9 cellular contexts compared by ENCODE assay signal in the genomic region with DNA sequence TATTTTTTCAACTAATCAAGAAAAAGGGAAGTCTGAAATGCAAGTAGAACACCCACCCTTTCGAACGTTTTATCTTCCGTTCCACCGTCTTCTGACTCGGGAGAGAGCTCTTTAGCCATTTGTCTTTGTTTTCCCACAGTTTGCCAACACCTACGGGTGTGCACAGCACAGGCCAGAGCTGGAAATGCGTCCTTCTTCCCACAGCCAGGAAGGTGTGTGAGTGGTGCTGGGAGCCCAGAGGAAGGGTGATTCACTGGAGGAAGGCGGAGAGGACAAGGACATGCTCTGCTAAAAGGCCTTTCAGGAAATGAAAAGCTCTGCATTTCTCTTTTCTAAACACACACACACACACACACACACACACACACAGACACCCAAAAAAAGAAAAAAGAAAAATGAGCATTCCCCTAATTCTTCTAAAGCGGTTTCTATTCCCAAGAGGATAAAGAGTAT. TPM values are rescaled to one million over a fixed set of nuclear protein-coding genes. Genes with fewer than 3 reads are reported as not detected.
A peak's percentile ranks its signal among the peaks of the same experiment; 100 is the strongest.
DNase-seq lines count a peak whose midpoint lies in the region; ATAC-seq, FAIRE-seq and TF ChIP-seq lines count a peak whose summit lies in the region.
"Had no signal": no experiment of that assay in that cellular context is flagged by ENCODE, and none has a peak within 500 bp of the region (broad histone marks: within the 10 kb centered on the region; RNA-seq: fewer than 3 reads in every experiment).

No MANE protein-coding gene starts in this region.

- no peaks in the 10 kb centered on the region for H3K27me3 ChIP-seq in bronchial epithelial cell (ENCODE audit: control insufficient read depth, insufficient read depth, low read length)

- TF ChIP-seq CTCF in bronchial epithelial cell (IDR thresholded peaks at IDR 0.05; ENCODE audit: insufficient read depth, low read length, severe bottlenecking), result no peak

- FAIRE-seq in bronchial epithelial cell (lab: Jason Lieb, UNC), result peak; percentile 95

- POLR2A ChIA-PET in HEK293T (lab: Yijun Ruan, JAX), result interaction anchor here (0.6 to 4.1 kb wide), 14 partner anchors 9 to 681 kb away, joined by 3 to 36 read pairs (median 4); a partner anchor contains a TSS

- H3K4me3 ChIP-seq in bronchial epithelial cell (ENCODE audit: low read depth, low read length), result no peak overlapping the region

- ATAC-seq in GM18858 (IDR thresholded peaks at IDR 0.05; ENCODE audit: unreplicated experiment), result no peak
- ATAC-seq: activated T-cell treated with anti-CD3 and anti-CD28 coated beads, Interleukin-2, amount 50 U/mL, for 72 hours had no signal

- peak; percentile 92 for DNase-seq in HT1080 (ENCODE audit: low read depth)
- peak; percentile 86 for DNase-seq in bronchial epithelial cell (ENCODE audit: low read depth)
- peak; percentile 10 for DNase-seq in kidney glomerular epithelial cell (lab: John Stamatoyannopoulos, UW)
- DNase-seq in superior temporal gyrus (ENCODE audit: extremely low spot score), result peak; percentile 52
- no peak for DNase-seq in HEK293T (ENCODE audit: extremely low spot score)
- no peak for DNase-seq in DMS153 treated with DMSO at 0.1 percent for 48 hours (lab: John Stamatoyannopoulos, UW; ENCODE audit: unreplicated experiment)
- no peak for DNase-seq in NCI-H146 treated with DMSO at 0.1 percent for 48 hours (lab: John Stamatoyannopoulos, UW; ENCODE audit: unreplicated experiment)
- DNase-seq: activated T-cell treated with anti-CD3 and anti-CD28 coated beads, Interleukin-2, amount 50 U/mL, for 72 hours had no signal

- H3K36me3 ChIP-seq in bronchial epithelial cell (ENCODE audit: control insufficient read depth, insufficient read depth, low read length), result no peaks in the 10 kb centered on the region

- CTCF ChIA-PET in HEK293T (lab: Yijun Ruan, JAX), result interaction anchor here (1.1 to 4.3 kb wide), 5 partner anchors 11 to 44 kb away, joined by 3 to 27 read pairs (median 4); no protein-coding TSS in a partner anchor

TF ChIP-seq in HEK293T, 16 proteins besides CTCF, POLR2A, EP300 and RAD21:
- TF ChIP-seq ELF4 (IDR thresholded peaks at IDR 0.05) (no peak), NFRKB (IDR thresholded peaks at IDR 0.05) (no peak), L3MBTL2 (conservative IDR thresholded peaks at IDR 0.05) (no peak), CTBP1 (IDR thresholded peaks at IDR 0.05; ENCODE audit: borderline replicate concordance) (no peak), ZNF384 (IDR thresholded peaks at IDR 0.05) (no peak), SP1 (IDR thresholded peaks at IDR 0.05) (no peak)

RNA-seq across cellular contexts. Expression of a gene that starts 18.5 kb away (rescaled TPM):
- total RNA-seq in HT1080 (2014; rRNA removed; shearing (Covaris generic)), result 32.4 and 38.8 TPM in 2 replicates
- polyA plus RNA-seq in HT1080 (2015; cell fraction: cytosol; rRNA removed), result 25.4 and 32.8 TPM in 2 replicates
- polyA plus RNA-seq in HT1080 (2015; cell fraction: nucleus; rRNA removed), result 21.4 and 24.6 TPM in 2 replicates
- 41.1 and 44.8 TPM in 2 replicates for total RNA-seq in bronchial epithelial cell

RNA-seq across cellular contexts. Expression of a gene that starts 41.5 kb away (rescaled TPM):
- 12.9 and 19.0 TPM in 2 replicates for total RNA-seq in HT1080 (2014; rRNA removed; shearing (Covaris generic))
- 26.7 and 36.8 TPM in 2 replicates for polyA plus RNA-seq in HT1080 (2015; cell fraction: cytosol; rRNA removed)
- polyA plus RNA-seq in HT1080 (2015; cell fraction: nucleus; rRNA removed), result 16.2 and 22.4 TPM in 2 replicates
- 13.4 and 17.5 TPM in 2 replicates for total RNA-seq in bronchial epithelial cell

RNA-seq across cellular contexts. Expression of a gene that starts 59.0 kb away (rescaled TPM):
- not detected in 2 replicates for total RNA-seq in HT1080 (2014; rRNA removed; shearing (Covaris generic))
- polyA plus RNA-seq in HT1080 (2015; cell fraction: cytosol; rRNA removed), result not detected in 2 replicates
- polyA plus RNA-seq in HT1080 (2015; cell fraction: nucleus; rRNA removed), result not detected in 2 replicates
- not detected in 2 replicates for total RNA-seq in bronchial epithelial cell
- total RNA-seq: activated T-cell treated with anti-CD3 and anti-CD28 coated beads, Interleukin-2, amount 50 U/mL, for 72 hours had no signal

Comparison
In these comparisons a context has a peak if more than half of its experiments do, and no peak if none do; other contexts are left out.
1. DNase-seq: peak in HT1080 (single experiment), bronchial epithelial cell (single experiment), kidney glomerular epithelial cell (single experiment) and superior temporal gyrus (single experiment); none in HEK293T (single experiment), DMS153 treated with DMSO at 0.1 percent for 48 hours (single experiment) and NCI-H146 treated with DMSO at 0.1 percent for 48 hours (single experiment).